ENCODE assay signal across 11 cellular contexts in the genomic region with DNA sequence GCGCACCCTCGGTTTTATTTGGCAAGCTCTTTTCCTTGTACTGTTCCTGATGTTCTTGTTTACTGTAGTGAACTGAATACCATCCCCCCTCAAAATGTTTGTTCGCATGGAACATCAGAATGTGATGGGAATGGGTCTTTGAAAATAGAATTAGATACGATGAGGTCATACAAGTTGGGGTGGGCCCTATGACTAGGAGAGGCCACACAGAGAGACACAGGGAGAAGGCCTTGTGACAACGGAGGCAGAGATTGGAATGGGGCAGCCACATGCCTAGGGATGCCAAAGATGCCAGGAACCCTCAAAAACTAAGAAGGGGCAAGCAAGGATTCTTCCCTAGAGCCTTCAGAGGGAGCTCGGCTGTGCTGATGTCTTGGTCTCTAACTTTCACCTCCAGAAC.
"Had no signal": no experiment of that assay in that cellular context is flagged by ENCODE, and none has a peak within 500 bp of the region (broad histone marks: within the 10 kb centered on the region; RNA-seq: fewer than 3 reads in every experiment).

No MANE protein-coding gene starts in this region.

- DNase-seq: GM23248, GOT3, H7, H9, HCEC 1CT, HFFc6 had no signal

- H3K36me3 ChIP-seq: HAP-1 had no signal

- H3K4me2 ChIP-seq: GM23338 had no signal

- H3K9me3 ChIP-seq: HAP-1 had no signal

- ATAC-seq: GM23338, HCT116 had no signal

- H3K9ac ChIP-seq: GM23248 had no signal

- H3K4me3 ChIP-seq: GM23248, GM23338, HAP-1 had no signal

- H2AFZ ChIP-seq: GM23248, GM23338 had no signal

- FAIRE-seq: H1, H54 had no signal

- H3K4me1 ChIP-seq: HAP-1 had no signal

- H3K27ac ChIP-seq: GM23248 had no signal
